8 cellular contexts compared by ENCODE assay signal in the genomic region with DNA sequence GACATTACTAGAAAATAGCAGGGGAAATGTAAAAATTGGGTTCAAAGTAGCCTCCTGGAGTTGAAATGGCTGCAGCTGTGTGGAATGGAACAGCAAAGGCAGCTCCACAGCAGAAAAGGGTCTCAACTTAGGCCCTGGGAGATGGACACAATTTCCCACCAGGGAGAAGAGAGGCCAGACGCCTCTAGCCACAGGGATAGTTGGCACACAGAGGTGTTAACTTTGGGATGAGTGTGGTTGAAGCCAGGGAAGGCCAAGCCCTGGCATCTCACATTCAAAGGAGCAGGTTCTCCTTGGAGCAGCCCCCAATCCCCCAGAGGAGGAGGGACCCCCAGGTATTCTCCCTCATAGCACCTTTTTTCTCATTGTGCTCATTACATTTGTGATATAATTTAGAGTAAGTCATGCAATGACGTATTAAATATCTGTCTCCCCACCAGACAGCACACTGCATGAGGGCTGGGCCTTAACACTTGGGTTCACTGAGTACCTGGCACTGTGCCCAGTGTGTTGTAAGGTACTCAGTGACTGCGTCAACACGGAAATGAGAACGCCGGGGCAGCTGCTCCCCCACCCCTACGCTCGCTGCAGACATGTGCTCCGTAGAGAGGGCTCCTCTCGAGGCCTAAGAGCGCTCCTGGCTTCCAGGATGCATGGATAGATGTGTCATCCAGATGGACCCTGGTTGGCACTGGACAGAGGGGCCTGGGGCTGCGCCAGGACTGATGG.
DNase-seq lines count a peak whose midpoint lies in the region; ATAC-seq and TF ChIP-seq lines count a peak whose summit lies in the region.

No MANE protein-coding gene starts in this region.

- H3K36me3 ChIP-seq in stomach: no peaks in the 10 kb centered on the region

- H3K9me3 ChIP-seq in stomach: no peaks in the 10 kb centered on the region

- DNase-seq in M059J (ENCODE audit: low read depth): peak; percentile 48
- peak; percentile 24 for DNase-seq in RKO (ENCODE audit: low spot score)
- peak; percentile 91 for DNase-seq in Right ventricle myocardium superior
- peak; percentile 94 for DNase-seq in stomach
- DNase-seq in NK-92 treated with Interleukin-12 subunit alpha and Interleukin-12 subunit beta, amount 100 ng/mL, for 24 hours (lab: John Stamatoyannopoulos, UW): no peak
- no peak for DNase-seq in GM20000 (ENCODE audit: low spot score)
- DNase-seq in SW 1271 (lab: John Stamatoyannopoulos, UW): no peak
- no peak for DNase-seq in T1000 (lab: John Stamatoyannopoulos, UW)

- peaks cover 6 to 56% (median 48%) of the 10 kb centered on the region in 4 donors for H3K4me1 ChIP-seq in stomach

- intact Hi-C loops in Right ventricle myocardium superior (cut with DNase I): no loop called here
- intact Hi-C loops in stomach (cut with DNase I; ENCODE audit: low total_unique reads): no loop called here

- TF ChIP-seq CTCF in stomach (IDR thresholded peaks at IDR 0.05): no peak
- no peak for TF ChIP-seq CTCF in GM20000 (IDR thresholded peaks at IDR 0.05; ENCODE audit: extremely low read depth, missing control alignments)

- no peak overlapping the region for H3K4me3 ChIP-seq in stomach

- TF ChIP-seq POLR2A in stomach (IDR thresholded peaks at IDR 0.05): no peak

- peak; percentile 84 for ATAC-seq in Right ventricle myocardium superior (ENCODE audit: poor library complexity)

- peak overlapping the region; percentile 5 to 69 (median 59) for H3K27ac ChIP-seq in stomach

- TF ChIP-seq EP300 in stomach (IDR thresholded peaks at IDR 0.05): peak; percentile 60

- no peaks in the 10 kb centered on the region for H3K27me3 ChIP-seq in stomach

- whole genome bisulfite sequencing in stomach, 5 donors: 43 to 68% (median 52%) methylated on average over 5 to 12 of the region's 12 CpGs

Comparison
In these comparisons a context has a peak if more than half of its experiments do, and no peak if none do; other contexts are left out.
1. DNase-seq: peak in M059J (single experiment), RKO (single experiment), Right ventricle myocardium superior (single experiment) and stomach (single experiment); none in NK-92 treated with Interleukin-12 subunit alpha and Interleukin-12 subunit beta, amount 100 ng/mL, for 24 hours (single experiment), GM20000 (single experiment), SW 1271 (0 of 2) and T1000 (single experiment).